ENCODE assay signal across 9 cellular contexts in genomic region chr4:4386736-4387392, GRCh38. TPM values are rescaled to one million over a fixed set of nuclear protein-coding genes. Genes with fewer than 3 reads are reported as not detected.
DNase-seq lines count a peak whose midpoint lies in the region; ATAC-seq, FAIRE-seq and TF ChIP-seq lines count a peak whose summit lies in the region.
"Had no signal": no experiment of that assay in that cellular context is flagged by ENCODE, and none has a peak within 500 bp of the region (broad histone marks: within the 10 kb centered on the region; RNA-seq: fewer than 3 reads in every experiment).

A gene with protein sequence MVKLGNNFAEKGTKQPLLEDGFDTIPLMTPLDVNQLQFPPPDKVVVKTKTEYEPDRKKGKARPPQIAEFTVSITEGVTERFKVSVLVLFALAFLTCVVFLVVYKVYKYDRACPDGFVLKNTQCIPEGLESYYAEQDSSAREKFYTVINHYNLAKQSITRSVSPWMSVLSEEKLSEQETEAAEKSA (plus strand): TSS chr4:4387102. CDS start chr4:4387630, 528 bp downstream.

- H3K36me3 Mint-ChIP-seq in CD8-positive, alpha-beta T cell: peaks cover 18% of the 10 kb centered on the region

- H3K27ac Mint-ChIP-seq in CD8-positive, alpha-beta T cell: peak within 1 kb of the TSS; percentile 82

- no peak for FAIRE-seq in GM12891 (lab: Jason Lieb, UNC)

- H3K4me1 ChIP-seq in CD8-positive, alpha-beta T cell (ENCODE audit: insufficient read depth, low read length): peaks cover 14% of the 10 kb centered on the region

- H3K4me1 Mint-ChIP-seq in CD8-positive, alpha-beta T cell (ENCODE audit: low read depth): peaks cover 25% of the 10 kb centered on the region

- peak within 1 kb of the TSS; percentile 35 for H3K27ac ChIP-seq in CD8-positive, alpha-beta T cell (ENCODE audit: low read depth, low read length)
- H3K27ac ChIP-seq: HL-60 had no signal

- no peak for TF ChIP-seq CTCF in CD8-positive, alpha-beta T cell (IDR thresholded peaks at IDR 0.05)

- H3K27me3 ChIP-seq in CD8-positive, alpha-beta T cell (ENCODE audit: insufficient read depth, low read length): no peaks in the 10 kb centered on the region

- peak; percentile 66 for ATAC-seq in CD8-positive, alpha-beta T cell
- ATAC-seq in Right ventricle myocardium superior (ENCODE audit: poor library complexity): peak; percentile 55
- no peak for ATAC-seq in GM19467 (IDR thresholded peaks at IDR 0.05; ENCODE audit: unreplicated experiment)

- H3K27me3 Mint-ChIP-seq in CD8-positive, alpha-beta T cell (ENCODE audit: low read depth): peaks cover 7% of the 10 kb centered on the region

- H3K4me3 Mint-ChIP-seq in CD8-positive, alpha-beta T cell: peak within 1 kb of the TSS; percentile 93

- H3K4me3 ChIP-seq in CD8-positive, alpha-beta T cell (ENCODE audit: low read depth, low read length): peak within 1 kb of the TSS; percentile 76

- DNase-seq in CD8-positive, alpha-beta T cell: peak in 6 of 7 experiments; percentile 29 to 68 (median 47)
- peak; percentile 14 for DNase-seq in NCI-H1105 treated with DMSO at 0.1 percent for 48 hours (lab: John Stamatoyannopoulos, UW)
- DNase-seq in activated gamma-delta T cell treated with Interleukin-2 at 50 U/mL for 16 hours: peak; percentile 33
- no peak for DNase-seq in Right ventricle myocardium superior
- DNase-seq in pulmonary artery endothelial cell (ENCODE audit: low read depth, low spot score): no peak
- no peak for DNase-seq in GM12891 (ENCODE audit: insufficient read length, low spot score)
- DNase-seq in mucosa of gallbladder (ENCODE audit: low spot score): no peak

- POLR2A ChIA-PET in CD8-positive, alpha-beta T cell (lab: Charles Lee): interaction anchor here (0.9 to 4.2 kb wide), 6 partner anchors 32 to 138 kb away, joined by 3 to 25 read pairs (median 4); partner anchors contain the start of gene TMEM128

- no peaks in the 10 kb centered on the region for H3K9me3 Mint-ChIP-seq in CD8-positive, alpha-beta T cell

- CTCF ChIA-PET in CD8-positive, alpha-beta T cell (lab: Charles Lee): interaction anchor here (0.6 to 2.5 kb wide), 3 partner anchors 38 to 169 kb away, joined by 3 to 6 read pairs (median 3); no protein-coding TSS in a partner anchor

- peaks cover under 1% of the 10 kb centered on the region for H3K36me3 ChIP-seq in CD8-positive, alpha-beta T cell (ENCODE audit: insufficient read depth, low read length)

- H3K9me3 ChIP-seq in CD8-positive, alpha-beta T cell (ENCODE audit: low read length): no peaks in the 10 kb centered on the region

- no peak for TF ChIP-seq POLR2A in GM12891 (IDR thresholded peaks at IDR 0.05; ENCODE audit: low read depth, low read length)

- intact Hi-C loops in CD8-positive, alpha-beta T cell (cut with DNase I, micrococcal nuclease): loop anchor here (1.0 to 5.0 kb wide), 6 partner anchors 43 to 155 kb away; partner anchors contain the start of genes LYAR (in 2 of the 2), STX18 (in 2 of the 2), TMEM128 (in 2 of the 2) and ZBTB49 (in 2 of the 2)
- intact Hi-C loops in Right ventricle myocardium superior (cut with DNase I): no loop called here

TF ChIP-seq in GM12891, 5 proteins besides CTCF, POLR2A, EP300 and RAD21:
- TF ChIP-seq SPI1 (IDR thresholded peaks at IDR 0.05; ENCODE audit: low read depth, low read length) (no peak), PAX5 (IDR thresholded peaks at IDR 0.05; ENCODE audit: insufficient read depth, low read length, severe bottlenecking) (no peak), TAF1 (IDR thresholded peaks at IDR 0.05; ENCODE audit: low read depth, low read length) (no peak), POLR2AphosphoS5 (IDR thresholded peaks at IDR 0.05; ENCODE audit: low read depth, low read length) (no peak), POU2F2 (IDR thresholded peaks at IDR 0.05; ENCODE audit: low read depth, low read length) (no peak)

RNA-seq across cellular contexts. Expression of the gene that starts here (rescaled TPM):
- 10 to 100 TPM; 14.2 to 15.8 TPM for total RNA-seq in CD8-positive, alpha-beta T cell
- total RNA-seq in Right ventricle myocardium superior: 6.8 TPM
- total RNA-seq in pulmonary artery endothelial cell: 13.7 and 33.4 TPM in 2 replicates
- polyA plus RNA-seq in GM12891 (2012; ENCODE audit: low read depth, missing spikeins): 0.40 TPM
- total RNA-seq in mucosa of gallbladder: 1.6 TPM

Comparison
In these comparisons a context has a peak if more than half of its experiments do, and no peak if none do; other contexts are left out.
1. DNase-seq: peak in CD8-positive, alpha-beta T cell (6 of 7), NCI-H1105 treated with DMSO at 0.1 percent for 48 hours (single experiment) and activated gamma-delta T cell treated with Interleukin-2 at 50 U/mL for 16 hours (single experiment); none in Right ventricle myocardium superior (single experiment), pulmonary artery endothelial cell (single experiment), GM12891 (single experiment) and mucosa of gallbladder (single experiment).